ENCODE assay signal across 14 cellular contexts in the genomic region with DNA sequence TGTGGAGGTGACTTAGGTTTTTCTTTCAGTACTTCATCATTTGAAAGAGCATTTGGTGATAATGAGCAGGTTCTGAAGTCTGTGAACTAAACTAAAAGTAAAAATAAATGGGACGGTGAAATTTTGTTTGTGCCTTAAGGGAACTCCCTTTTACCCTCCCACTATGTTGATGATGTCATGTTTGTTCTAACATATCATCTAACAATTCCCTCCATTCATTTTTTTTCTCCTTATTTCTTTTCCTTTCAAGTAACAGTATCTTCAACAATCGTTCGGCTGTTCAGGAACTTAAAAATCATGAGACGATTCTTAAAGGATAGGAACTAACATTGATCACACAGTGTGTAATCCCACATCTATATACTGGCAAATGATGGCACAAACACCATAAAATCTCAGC. TPM values are rescaled to one million over a fixed set of nuclear protein-coding genes. Genes with fewer than 3 reads are reported as not detected.
DNase-seq lines count a peak whose midpoint lies in the region; ATAC-seq, FAIRE-seq and TF ChIP-seq lines count a peak whose summit lies in the region.
"Had no signal": no experiment of that assay in that cellular context is flagged by ENCODE, and none has a peak within 500 bp of the region (broad histone marks: within the 10 kb centered on the region; RNA-seq: fewer than 3 reads in every experiment).

No MANE protein-coding gene starts in this region.

- BruUV-seq in PC-3 (replicated peaks; lab: Mats Ljungman, UMichigan) = no TSS peak

- TF ChIP-seq CTCF in PC-3 (conservative IDR thresholded peaks at IDR 0.05; ENCODE audit: low read depth, low read length) (no peak), neural crest cell (conservative IDR thresholded peaks at IDR 0.05) (no peak)

- H3K27me3 ChIP-seq in PC-3 (ENCODE audit: low read length) = no peaks in the 10 kb centered on the region

- no peak overlapping the region for H3K27ac ChIP-seq in PC-3 (ENCODE audit: low read length)

- no peak for ATAC-seq in PC-3
- ATAC-seq in esophagus mucosa = no peak

- no peaks in the 10 kb centered on the region for H3F3A ChIP-seq in PC-3 (ENCODE audit: low read length, unreplicated experiment)

- peaks cover 20% of the 10 kb centered on the region for H3K4me1 Mint-ChIP-seq in dendritic cell treated with granulocyte-macrophage colony-stimulating factor and Interleukin-4, amounts not matched to agents 40 ng/mL and 50 ng/mL, for 4 days (ENCODE audit: low read depth)
- peaks cover 4% of the 10 kb centered on the region for H3K4me1 Mint-ChIP-seq in neural crest cell
- H3K4me1 Mint-ChIP-seq in activated naive CD8-positive, alpha-beta T cell treated with anti-CD3 and anti-CD28 coated beads for 36 hours = peaks cover 3% of the 10 kb centered on the region

- H2AFZ ChIP-seq in PC-3 (ENCODE audit: low read length) = no peak overlapping the region

- H3K79me2 ChIP-seq in PC-3 (ENCODE audit: low read length) = no peaks in the 10 kb centered on the region

- H3K36me3 Mint-ChIP-seq in dendritic cell treated with granulocyte-macrophage colony-stimulating factor and Interleukin-4, amounts not matched to agents 40 ng/mL and 50 ng/mL, for 4 days (ENCODE audit: low read depth) = no peaks in the 10 kb centered on the region
- no peaks in the 10 kb centered on the region for H3K36me3 Mint-ChIP-seq in neural crest cell (ENCODE audit: low read depth)
- no peaks in the 10 kb centered on the region for H3K36me3 Mint-ChIP-seq in activated naive CD8-positive, alpha-beta T cell treated with anti-CD3 and anti-CD28 coated beads for 36 hours

- H4K20me1 ChIP-seq in PC-3 (ENCODE audit: low read length) = no peaks in the 10 kb centered on the region

- CTCF ChIA-PET in PC-3 (lab: Charles Lee) = no interaction called here

- POLR2A ChIA-PET in PC-3 (lab: Charles Lee; ENCODE audit: unreplicated experiment) = no interaction called here

- no peaks in the 10 kb centered on the region for H3K36me3 ChIP-seq in PC-3 (ENCODE audit: low read depth, low read length)

- intact Hi-C loops in PC-3 (cut with micrococcal nuclease) = no loop called here
- intact Hi-C loops in dendritic cell treated with granulocyte-macrophage colony-stimulating factor and Interleukin-4, amounts not matched to agents 40 ng/mL and 50 ng/mL, for 4 days (cut with micrococcal nuclease) = no loop called here

- H3K4me2 ChIP-seq in PC-3 (ENCODE audit: low read length) = peak overlapping the region; percentile 18; the same call in 1 of the 2 replicates
- H3K4me2 ChIP-seq: SK-N-SH had no signal

- peak; percentile 42 for DNase-seq in COLO829 (ENCODE audit: low spot score)
- no peak for DNase-seq in PC-3
- no peak for DNase-seq in neural crest cell (ENCODE audit: low read depth, low spot score)
- DNase-seq in C1 segment of cervical spinal cord (lab: John Stamatoyannopoulos, UW) = no peak
- no peak for DNase-seq in RCC 7860 (ENCODE audit: low spot score)
- no peak for DNase-seq in activated naive CD8-positive, alpha-beta T cell treated with anti-CD3 and anti-CD28 coated beads for 36 hours
- DNase-seq: CD4-positive, alpha-beta T cell; NCI-H1417 treated with DMSO at 0.1 percent for 48 hours; NCI-H2029; NCI-H510A treated with DMSO at 0.1 percent for 48 hours; SK-N-SH had no signal

- peaks cover 1% of the 10 kb centered on the region for H3K27me3 Mint-ChIP-seq in dendritic cell treated with granulocyte-macrophage colony-stimulating factor and Interleukin-4, amounts not matched to agents 40 ng/mL and 50 ng/mL, for 4 days
- H3K27me3 Mint-ChIP-seq in neural crest cell (ENCODE audit: low read depth) = no peaks in the 10 kb centered on the region
- H3K27me3 Mint-ChIP-seq in activated naive CD8-positive, alpha-beta T cell treated with anti-CD3 and anti-CD28 coated beads for 36 hours = no peaks in the 10 kb centered on the region
- H3K27me3 Mint-ChIP-seq: CD4-positive, alpha-beta T cell had no signal

- H3K4me3 Mint-ChIP-seq in dendritic cell treated with granulocyte-macrophage colony-stimulating factor and Interleukin-4, amounts not matched to agents 40 ng/mL and 50 ng/mL, for 4 days = no peak overlapping the region
- no peak overlapping the region for H3K4me3 Mint-ChIP-seq in neural crest cell
- H3K4me3 Mint-ChIP-seq in activated naive CD8-positive, alpha-beta T cell treated with anti-CD3 and anti-CD28 coated beads for 36 hours = no peak overlapping the region
- H3K4me3 Mint-ChIP-seq: CD4-positive, alpha-beta T cell had no signal

- H3K9me3 Mint-ChIP-seq in dendritic cell treated with granulocyte-macrophage colony-stimulating factor and Interleukin-4, amounts not matched to agents 40 ng/mL and 50 ng/mL, for 4 days = peaks cover 8% of the 10 kb centered on the region
- H3K9me3 Mint-ChIP-seq in neural crest cell = no peaks in the 10 kb centered on the region
- no peaks in the 10 kb centered on the region for H3K9me3 Mint-ChIP-seq in activated naive CD8-positive, alpha-beta T cell treated with anti-CD3 and anti-CD28 coated beads for 36 hours
- H3K9me3 Mint-ChIP-seq: CD4-positive, alpha-beta T cell had no signal

- H3K4me1 ChIP-seq in PC-3 (ENCODE audit: insufficient read depth, low read length) = peaks cover 22% of the 10 kb centered on the region

- H3K4me3 ChIP-seq in PC-3 (ENCODE audit: low read length) = no peak overlapping the region

- no peak for FAIRE-seq in RCC 7860 (lab: Jason Lieb, UNC)
- FAIRE-seq: H1 had no signal

- no peaks in the 10 kb centered on the region for H3K9me2 ChIP-seq in PC-3 (replicated peaks; ENCODE audit: low read length)
- H3K9me2 ChIP-seq: SK-N-SH had no signal

- no peak overlapping the region for H3K9ac ChIP-seq in PC-3 (ENCODE audit: low read length)
- H3K9ac ChIP-seq: SK-N-SH had no signal

- no peaks in the 10 kb centered on the region for H3K9me3 ChIP-seq in PC-3 (ENCODE audit: low read length)
- H3K9me3 ChIP-seq: SK-N-SH had no signal

- H3K27ac Mint-ChIP-seq in dendritic cell treated with granulocyte-macrophage colony-stimulating factor and Interleukin-4, amounts not matched to agents 40 ng/mL and 50 ng/mL, for 4 days = peak overlapping the region; percentile 28
- H3K27ac Mint-ChIP-seq in neural crest cell (ENCODE audit: unreplicated experiment) = peak overlapping the region; percentile 14
- no peak overlapping the region for H3K27ac Mint-ChIP-seq in activated naive CD8-positive, alpha-beta T cell treated with anti-CD3 and anti-CD28 coated beads for 36 hours
- H3K27ac Mint-ChIP-seq: CD4-positive, alpha-beta T cell had no signal

RNA-seq across cellular contexts. Expression of gene IRF2BP2, which starts 30.0 kb away (rescaled TPM):
- 78.8 and 102 TPM in 2 replicates for total RNA-seq in PC-3 (2014; rRNA removed)
- total RNA-seq in neural crest cell = 55.6 and 59.9 TPM in 2 replicates
- 78.2 TPM for total RNA-seq in esophagus mucosa
- total RNA-seq in activated naive CD8-positive, alpha-beta T cell treated with anti-CD3 and anti-CD28 coated beads for 36 hours = 100 to 1,000 TPM; 109 to 111 TPM
